Comparison of ENCODE assay signal across 25 cellular contexts in the genomic region with DNA sequence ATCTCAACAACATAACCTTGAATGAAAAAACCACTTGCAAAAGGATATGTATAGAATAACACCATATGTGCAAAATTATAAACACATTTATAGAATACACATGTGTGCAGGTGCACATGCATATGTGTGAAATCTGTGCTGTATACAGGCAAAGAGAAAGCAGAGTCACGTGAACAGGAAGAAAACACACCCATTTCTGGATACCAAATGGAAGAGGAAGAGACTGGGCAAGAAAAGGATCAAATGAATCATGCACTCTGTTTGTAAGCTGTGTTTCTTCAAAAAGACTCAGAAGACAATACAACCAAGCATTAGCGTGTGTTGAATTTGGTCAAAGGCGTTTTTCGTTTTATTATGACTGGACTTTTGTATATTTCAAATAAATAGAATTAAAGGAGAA.
DNase-seq lines count a peak whose midpoint lies in the region; ATAC-seq, FAIRE-seq and TF ChIP-seq lines count a peak whose summit lies in the region.
"Had no signal": no experiment of that assay in that cellular context is flagged by ENCODE, and none has a peak within 500 bp of the region (broad histone marks: within the 10 kb centered on the region; RNA-seq: fewer than 3 reads in every experiment).

No MANE protein-coding gene starts in this region.

- TF ChIP-seq POLR2A in H1 (IDR thresholded peaks at IDR 0.05; ENCODE audit: control extremely low read depth in 1 of 2, low read depth in 2 of 2, low read length in 2 of 2) (no peak), tibial nerve (IDR thresholded peaks at IDR 0.05) (no peak)

- no peak overlapping the region for H4K5ac ChIP-seq in H1 (ENCODE audit: insufficient read length, low read depth, low read length)

- no peak overlapping the region for H3K18ac ChIP-seq in H1 (ENCODE audit: extremely low read depth, low read length)

- H3K9me3 ChIP-seq in H1 (ENCODE audit: insufficient read depth in 2 of 2, low read depth in 1 of 2, low read length in 1 of 2) (no peaks in the 10 kb centered on the region), mucosa of descending colon (no peaks in the 10 kb centered on the region), tibial nerve (no peaks in the 10 kb centered on the region)
- H3K9me3 ChIP-seq: BE2C, BLaER1, Caco-2 had no signal

- H3K36me3 ChIP-seq in H1 (ENCODE audit: control insufficient read depth in 2 of 4, insufficient read depth in 4 of 4, low read length in 3 of 4) = no peaks in the 10 kb centered on the region
- no peaks in the 10 kb centered on the region for H3K36me3 ChIP-seq in mucosa of descending colon (ENCODE audit: low read depth)
- H3K36me3 ChIP-seq in tibial nerve = no peaks in the 10 kb centered on the region
- H3K36me3 ChIP-seq: BE2C, BLaER1 had no signal

- peak overlapping the region; percentile 77 for H3K56ac ChIP-seq in H1 (replicated peaks; ENCODE audit: insufficient read length, low read depth, low read length)

- DNase-seq in H1 (ENCODE audit: low read depth in 1 of 2, low spot score in 2 of 2) = no peak
- no peak for DNase-seq in mucosa of descending colon
- DNase-seq in tibial nerve (ENCODE audit: low spot score in 2 of 2) = no peak
- no peak for DNase-seq in activated CD8-positive, alpha-beta memory T cell treated with anti-CD3 and anti-CD28 coated beads, Interleukin-2, amount 50 U/mL, for 48 hours
- no peak for DNase-seq in DMS153 (lab: John Stamatoyannopoulos, UW)
- DNase-seq: 8988T; ACHN; BE2C; C1 segment of cervical spinal cord; Caco-2; Calu3; CD4-positive, alpha-beta T cell; CD8-positive, alpha-beta T cell; DMS53; DMS79; DND-41; EL; GDM1 had no signal

- no peak for TF ChIP-seq EP300 in H1 (IDR thresholded peaks at IDR 0.05; ENCODE audit: borderline replicate concordance in 1 of 2, low read depth in 2 of 2, low read length in 2 of 2)
- TF ChIP-seq EP300 in tibial nerve (IDR thresholded peaks at IDR 0.05) = no peak

- no peak overlapping the region for H2BK20ac ChIP-seq in H1 (ENCODE audit: low read length)

- H3K9ac ChIP-seq in H1 (replicated peaks in 1 of 4; ENCODE audit: extremely low read depth in 1 of 4, low read depth in 3 of 4, low read length in 3 of 4) = no peak overlapping the region
- H3K9ac ChIP-seq: BLaER1 had no signal

- intact Hi-C loops in mucosa of descending colon (cut with DNase I, micrococcal nuclease) = no loop called here

- no peak overlapping the region for H2AK5ac ChIP-seq in H1 (ENCODE audit: low read depth, low read length)

- CTCF ChIA-PET in H1 (lab: Charles Lee; ENCODE audit: partially characterized antibody) = no interaction called here

- 93% methylated on average over 4 of the region's 4 CpGs; no CpG with 5 or more reads in 1 of the 2 experiments for WGBS in H1 (ENCODE audit: extremely low coverage in 1 of 2, insufficient coverage in 1 of 2, insufficient read length in 1 of 2, insufficient replicate concordance in 2 of 2, low coverage in 1 of 2, low lambda C conversion rate in 2 of 2, missing lambda C conversion rate in 1 of 2), 2 experiments
- 74 to 89% methylated on average over 4 of the region's 4 CpGs for WGBS in tibial nerve, 2 donors

- H3K79me2 ChIP-seq in H1 (ENCODE audit: control insufficient read depth in 1 of 2, insufficient read depth in 2 of 2, low read length in 2 of 2) = no peaks in the 10 kb centered on the region

- no peak overlapping the region for H2BK5ac ChIP-seq in H1 (ENCODE audit: low read depth, low read length)

- peaks cover 3% of the 10 kb centered on the region; the same call in 1 of the 2 replicates for H3K23me2 ChIP-seq in H1 (ENCODE audit: low read depth, low read length)

- no peaks in the 10 kb centered on the region for H3K79me1 ChIP-seq in H1 (ENCODE audit: low read depth, low read length)

- H4K8ac ChIP-seq in H1 (ENCODE audit: extremely low read depth, insufficient read depth, low read length) = no peak overlapping the region

- no peak overlapping the region for H2BK120ac ChIP-seq in H1 (replicated peaks; ENCODE audit: low read depth, low read length)

- H2AFZ ChIP-seq in H1 (ENCODE audit: low read length) = no peak overlapping the region

- no peak overlapping the region for H3K4me3 ChIP-seq in H1 (ENCODE audit: extremely low read depth in 1 of 4, insufficient read depth in 2 of 4, low read depth in 3 of 4, low read length in 4 of 4)
- no peak overlapping the region for H3K4me3 ChIP-seq in mucosa of descending colon
- H3K4me3 ChIP-seq in tibial nerve = no peak overlapping the region
- H3K4me3 ChIP-seq: BLaER1, GM12878 had no signal

- TF ChIP-seq RAD21 in H1 (IDR thresholded peaks at IDR 0.05 in 1 of 2, conservative IDR thresholded peaks at IDR 0.05 in 1 of 2; ENCODE audit: low read depth in 2 of 2, low read length in 2 of 2) = no peak

- TF ChIP-seq CTCF in H1 (IDR thresholded peaks at IDR 0.05; ENCODE audit: control extremely low read depth in 1 of 3, insufficient read depth in 1 of 3, low read depth in 1 of 3, low read length in 3 of 3) (no peak), mucosa of descending colon (IDR thresholded peaks at IDR 0.05) (no peak), tibial nerve (IDR thresholded peaks at IDR 0.05) (no peak)

- no peak overlapping the region for H3K23ac ChIP-seq in H1 (ENCODE audit: insufficient read length)

- no peak overlapping the region for H3K14ac ChIP-seq in H1 (ENCODE audit: insufficient read length)

- no peak overlapping the region for H2BK15ac ChIP-seq in H1 (ENCODE audit: low read length)

- ATAC-seq in esophagus mucosa = peak; percentile 81
- peak; percentile 57 for ATAC-seq in mucosa of descending colon
- ATAC-seq: CD8-positive, alpha-beta T cell; GM12878 had no signal

- peaks cover 0 to 4% (median 0%) of the 10 kb centered on the region in 4 experiments; a peak in 1 of 7 replicates for H3K4me1 ChIP-seq in H1 (replicated peaks in 1 of 4; ENCODE audit: control insufficient read depth in 3 of 4, insufficient read depth in 4 of 4, low read length in 3 of 4)
- peaks cover 3% of the 10 kb centered on the region for H3K4me1 ChIP-seq in mucosa of descending colon (ENCODE audit: low read depth)
- H3K4me1 ChIP-seq in tibial nerve = no peaks in the 10 kb centered on the region
- H3K4me1 ChIP-seq: BE2C, BLaER1, Caco-2 had no signal

- no peak for FAIRE-seq in H1 (lab: Jason Lieb, UNC)
- FAIRE-seq: A204.1, D721Med, GM12878, GM12892, GM18507 had no signal

- POLR2A ChIA-PET in H1 (lab: Charles Lee; ENCODE audit: partially characterized antibody) = no interaction called here

- H3K4me2 ChIP-seq in H1 (ENCODE audit: insufficient read depth in 1 of 2, low read depth in 2 of 2, low read length in 2 of 2) = no peak overlapping the region
- H3K4me2 ChIP-seq: BLaER1 had no signal

- no peak overlapping the region for H4K91ac ChIP-seq in H1 (replicated peaks; ENCODE audit: insufficient read length, low read length)

- H3K27ac ChIP-seq in H1 (ENCODE audit: low read depth, low read length) (no peak overlapping the region), tibial nerve (no peak overlapping the region)
- H3K27ac ChIP-seq: BLaER1 had no signal

- no peak overlapping the region for H2BK12ac ChIP-seq in H1 (ENCODE audit: low read depth, low read length)

- H3K4ac ChIP-seq in H1 (replicated peaks; ENCODE audit: insufficient read length, low read depth, low read length) = no peak overlapping the region

- H4K20me1 ChIP-seq in H1 (replicated peaks in 1 of 2; ENCODE audit: control insufficient read depth in 1 of 2, insufficient read depth in 2 of 2, low read length in 2 of 2) = no peaks in the 10 kb centered on the region
- H4K20me1 ChIP-seq: BLaER1 had no signal

- H3K27me3 ChIP-seq in H1 (replicated peaks in 1 of 4; ENCODE audit: control insufficient read depth in 3 of 4, extremely low read depth in 1 of 4, insufficient read depth in 3 of 4, low read length in 3 of 4) = no peaks in the 10 kb centered on the region
- H3K27me3 ChIP-seq in tibial nerve = no peaks in the 10 kb centered on the region
- H3K27me3 ChIP-seq: BLaER1 had no signal

TF ChIP-seq in H1, 55 proteins besides CTCF, POLR2A, EP300 and RAD21:
- TF ChIP-seq BCL11A (IDR thresholded peaks at IDR 0.05; ENCODE audit: low read depth in 2 of 2, low read length in 2 of 2) (no peak), CHD1 (IDR thresholded peaks at IDR 0.05; ENCODE audit: low read depth, low read length) (no peak), POU5F1 (IDR thresholded peaks at IDR 0.05; ENCODE audit: low read depth, low read length) (no peak), RNF2 (IDR thresholded peaks at IDR 0.05; ENCODE audit: borderline replicate concordance, low read depth, low read length, missing control alignments, poor library complexity, severe bottlenecking) (no peak), SAP30 (IDR thresholded peaks at IDR 0.05; ENCODE audit: insufficient read depth, insufficient replicate concordance, low read length) (no peak), EGR1 (IDR thresholded peaks at IDR 0.05; ENCODE audit: borderline replicate concordance, low read depth, low read length) (no peak), SP1 (IDR thresholded peaks at IDR 0.05; ENCODE audit: low read depth, low read length) (no peak), POLR2AphosphoS5 (IDR thresholded peaks at IDR 0.05; ENCODE audit: low read depth, low read length) (no peak), CBX8 (IDR thresholded peaks at IDR 0.05; ENCODE audit: borderline replicate concordance, low read depth, low read length) (no peak), CEBPB (IDR thresholded peaks at IDR 0.05; ENCODE audit: low read depth, low read length) (no peak), KDM1A (IDR thresholded peaks at IDR 0.05; ENCODE audit: borderline replicate concordance, low read length) (no peak), SUZ12 (IDR thresholded peaks at IDR 0.05; ENCODE audit: low read length) (no peak)
- TF ChIP-seq, protein P1, sequence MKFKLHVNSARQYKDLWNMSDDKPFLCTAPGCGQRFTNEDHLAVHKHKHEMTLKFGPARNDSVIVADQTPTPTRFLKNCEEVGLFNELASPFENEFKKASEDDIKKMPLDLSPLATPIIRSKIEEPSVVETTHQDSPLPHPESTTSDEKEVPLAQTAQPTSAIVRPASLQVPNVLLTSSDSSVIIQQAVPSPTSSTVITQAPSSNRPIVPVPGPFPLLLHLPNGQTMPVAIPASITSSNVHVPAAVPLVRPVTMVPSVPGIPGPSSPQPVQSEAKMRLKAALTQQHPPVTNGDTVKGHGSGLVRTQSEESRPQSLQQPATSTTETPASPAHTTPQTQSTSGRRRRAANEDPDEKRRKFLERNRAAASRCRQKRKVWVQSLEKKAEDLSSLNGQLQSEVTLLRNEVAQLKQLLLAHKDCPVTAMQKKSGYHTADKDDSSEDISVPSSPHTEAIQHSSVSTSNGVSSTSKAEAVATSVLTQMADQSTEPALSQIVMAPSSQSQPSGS (IDR thresholded peaks at IDR 0.05; ENCODE audit: low read length) = no peak
- TF ChIP-seq, protein P2, sequence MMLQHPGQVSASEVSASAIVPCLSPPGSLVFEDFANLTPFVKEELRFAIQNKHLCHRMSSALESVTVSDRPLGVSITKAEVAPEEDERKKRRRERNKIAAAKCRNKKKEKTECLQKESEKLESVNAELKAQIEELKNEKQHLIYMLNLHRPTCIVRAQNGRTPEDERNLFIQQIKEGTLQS (IDR thresholded peaks at IDR 0.05; ENCODE audit: insufficient read depth, low read depth, low read length) = no peak
